ENCODE assay signal across 1 cellular context in genomic region chr1:23554481-23555224, GRCh38.
A peak's percentile ranks its signal among the peaks of the same experiment; 100 is the strongest.
TF ChIP-seq lines count a peak whose summit lies in the region.

No MANE protein-coding gene starts in this region.

TF ChIP-seq in K562, 482 proteins besides CTCF, POLR2A, EP300 and RAD21 (continued from another document and continues in another):
- TF ChIP-seq, protein P1, sequence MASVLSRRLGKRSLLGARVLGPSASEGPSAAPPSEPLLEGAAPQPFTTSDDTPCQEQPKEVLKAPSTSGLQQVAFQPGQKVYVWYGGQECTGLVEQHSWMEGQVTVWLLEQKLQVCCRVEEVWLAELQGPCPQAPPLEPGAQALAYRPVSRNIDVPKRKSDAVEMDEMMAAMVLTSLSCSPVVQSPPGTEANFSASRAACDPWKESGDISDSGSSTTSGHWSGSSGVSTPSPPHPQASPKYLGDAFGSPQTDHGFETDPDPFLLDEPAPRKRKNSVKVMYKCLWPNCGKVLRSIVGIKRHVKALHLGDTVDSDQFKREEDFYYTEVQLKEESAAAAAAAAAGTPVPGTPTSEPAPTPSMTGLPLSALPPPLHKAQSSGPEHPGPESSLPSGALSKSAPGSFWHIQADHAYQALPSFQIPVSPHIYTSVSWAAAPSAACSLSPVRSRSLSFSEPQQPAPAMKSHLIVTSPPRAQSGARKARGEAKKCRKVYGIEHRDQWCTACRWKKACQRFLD (CRISPR knock-in tag; IDR thresholded peaks at IDR 0.05): no peak
- TF ChIP-seq PHTF2 (CRISPR knock-in tag; IDR thresholded peaks at IDR 0.05) (no peak), MLX (CRISPR knock-in tag; conservative IDR thresholded peaks at IDR 0.05) (0 out of 4 replicates have a peak, but pooled peaks of 1 of the 2 experiments have one; percentile 45), KAT7 (CRISPR knock-in tag; IDR thresholded peaks at IDR 0.05; ENCODE audit: borderline replicate concordance) (no peak), ZKSCAN8 (CRISPR knock-in tag; IDR thresholded peaks at IDR 0.05) (no peak), KAT8 (IDR thresholded peaks at IDR 0.05; ENCODE audit: low read depth) (no peak), E2F8 (IDR thresholded peaks at IDR 0.05; ENCODE audit: low read depth, partially characterized antibody) (no peak), RB1 (IDR thresholded peaks at IDR 0.05; ENCODE audit: low read depth) (peak; percentile 68), ZNF232 (CRISPR knock-in tag; IDR thresholded peaks at IDR 0.05) (no peak), XRCC5 (IDR thresholded peaks at IDR 0.05; ENCODE audit: low read depth, low read length) (0 out of 2 replicates have a peak, but pooled peaks have one; percentile 21), PCBP1 (IDR thresholded peaks at IDR 0.05; ENCODE audit: low read depth, low read length, poor library complexity, severe bottlenecking) (peak; percentile 67), STAT6 (CRISPR knock-in tag; IDR thresholded peaks at IDR 0.05) (no peak), ZFP36 (IDR thresholded peaks at IDR 0.05; ENCODE audit: low read depth, low read length, partially characterized antibody) (peak; percentile 22), L3MBTL2 (IDR thresholded peaks at IDR 0.05) (peak; percentile 83), ZNF583 (CRISPR knock-in tag; IDR thresholded peaks at IDR 0.05) (peak; percentile 36; the same call in 1 of the 2 replicates), SP2 (IDR thresholded peaks at IDR 0.05; ENCODE audit: extremely low read depth, low read depth, low read length, poor library complexity, severe bottlenecking) (no peak), KDM2B (CRISPR knock-in tag; IDR thresholded peaks at IDR 0.05) (peak; percentile 80), NCOA4 (IDR thresholded peaks at IDR 0.05; ENCODE audit: partially characterized antibody) (no peak), SRSF3 (IDR thresholded peaks at IDR 0.05; ENCODE audit: insufficient read depth, low read length) (no peak), TOE1 (IDR thresholded peaks at IDR 0.05; ENCODE audit: borderline replicate concordance) (no peak), TOE1 (CRISPR knock-in tag; IDR thresholded peaks at IDR 0.05; ENCODE audit: borderline replicate concordance, low read depth) (no peak), HDAC6 (IDR thresholded peaks at IDR 0.05; ENCODE audit: low read depth, low read length) (no peak), PTRF (tag; IDR thresholded peaks at IDR 0.05) (no peak), ZNF217 (CRISPR knock-in tag; IDR thresholded peaks at IDR 0.05) (no peak), SETDB1 (IDR thresholded peaks at IDR 0.05; ENCODE audit: low read length) (no peak), PCBP2 (IDR thresholded peaks at IDR 0.05; ENCODE audit: low read depth, low read length, poor library complexity, severe bottlenecking) (no peak), ZNF124 (CRISPR knock-in tag; IDR thresholded peaks at IDR 0.05) (no peak), POLR2AphosphoS2 (IDR thresholded peaks at IDR 0.05; ENCODE audit: low read length) (no peak), PURB (CRISPR knock-in tag; IDR thresholded peaks at IDR 0.05; ENCODE audit: low read depth) (no peak), ZBTB26 (CRISPR knock-in tag; IDR thresholded peaks at IDR 0.05) (no peak), SAFB2 (IDR thresholded peaks at IDR 0.05; ENCODE audit: borderline replicate concordance, low read depth, low read length, severe bottlenecking) (no peak), IFI16 (CRISPR knock-in tag; IDR thresholded peaks at IDR 0.05) (no peak), NFE2 (IDR thresholded peaks at IDR 0.05; ENCODE audit: low read depth) (no peak), POLR2H (tag; IDR thresholded peaks at IDR 0.05; ENCODE audit: low read depth) (no peak), ZNF561 (CRISPR knock-in tag; conservative IDR thresholded peaks at IDR 0.05) (no peak), HDAC1 (IDR thresholded peaks at IDR 0.05) (peak in 1 of 2 experiments; percentile 63; a peak in 2 of 4 replicates), PTBP1 (IDR thresholded peaks at IDR 0.05; ENCODE audit: low read depth, low read length) (no peak), SRSF1 (IDR thresholded peaks at IDR 0.05; ENCODE audit: low read depth, low read length) (no peak), ZNF280A (IDR thresholded peaks at IDR 0.05; ENCODE audit: low read depth, partially characterized antibody) (no peak), PRMT5 (CRISPR knock-in tag; IDR thresholded peaks at IDR 0.05) (no peak), XRCC3 (IDR thresholded peaks at IDR 0.05) (no peak), CHD4 (IDR thresholded peaks at IDR 0.05; ENCODE audit: insufficient read depth, insufficient replicate concordance, low read depth, low read length, poor library complexity, severe bottlenecking) (no peak), FOSL1 (tag; conservative IDR thresholded peaks at IDR 0.05) (no peak; the same call in 1 of the 2 replicates), IRF1 (CRISPR knock-in tag; IDR thresholded peaks at IDR 0.05; ENCODE audit: borderline replicate concordance) (no peak), NFXL1 (CRISPR knock-in tag; IDR thresholded peaks at IDR 0.05) (no peak)
- TF ChIP-seq, protein P2, sequence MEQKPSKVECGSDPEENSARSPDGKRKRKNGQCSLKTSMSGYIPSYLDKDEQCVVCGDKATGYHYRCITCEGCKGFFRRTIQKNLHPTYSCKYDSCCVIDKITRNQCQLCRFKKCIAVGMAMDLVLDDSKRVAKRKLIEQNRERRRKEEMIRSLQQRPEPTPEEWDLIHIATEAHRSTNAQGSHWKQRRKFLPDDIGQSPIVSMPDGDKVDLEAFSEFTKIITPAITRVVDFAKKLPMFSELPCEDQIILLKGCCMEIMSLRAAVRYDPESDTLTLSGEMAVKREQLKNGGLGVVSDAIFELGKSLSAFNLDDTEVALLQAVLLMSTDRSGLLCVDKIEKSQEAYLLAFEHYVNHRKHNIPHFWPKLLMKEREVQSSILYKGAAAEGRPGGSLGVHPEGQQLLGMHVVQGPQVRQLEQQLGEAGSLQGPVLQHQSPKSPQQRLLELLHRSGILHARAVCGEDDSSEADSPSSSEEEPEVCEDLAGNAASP (IDR thresholded peaks at IDR 0.05): no peak
- TF ChIP-seq, protein P3, sequence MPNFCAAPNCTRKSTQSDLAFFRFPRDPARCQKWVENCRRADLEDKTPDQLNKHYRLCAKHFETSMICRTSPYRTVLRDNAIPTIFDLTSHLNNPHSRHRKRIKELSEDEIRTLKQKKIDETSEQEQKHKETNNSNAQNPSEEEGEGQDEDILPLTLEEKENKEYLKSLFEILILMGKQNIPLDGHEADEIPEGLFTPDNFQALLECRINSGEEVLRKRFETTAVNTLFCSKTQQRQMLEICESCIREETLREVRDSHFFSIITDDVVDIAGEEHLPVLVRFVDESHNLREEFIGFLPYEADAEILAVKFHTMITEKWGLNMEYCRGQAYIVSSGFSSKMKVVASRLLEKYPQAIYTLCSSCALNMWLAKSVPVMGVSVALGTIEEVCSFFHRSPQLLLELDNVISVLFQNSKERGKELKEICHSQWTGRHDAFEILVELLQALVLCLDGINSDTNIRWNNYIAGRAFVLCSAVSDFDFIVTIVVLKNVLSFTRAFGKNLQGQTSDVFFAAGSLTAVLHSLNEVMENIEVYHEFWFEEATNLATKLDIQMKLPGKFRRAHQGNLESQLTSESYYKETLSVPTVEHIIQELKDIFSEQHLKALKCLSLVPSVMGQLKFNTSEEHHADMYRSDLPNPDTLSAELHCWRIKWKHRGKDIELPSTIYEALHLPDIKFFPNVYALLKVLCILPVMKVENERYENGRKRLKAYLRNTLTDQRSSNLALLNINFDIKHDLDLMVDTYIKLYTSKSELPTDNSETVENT (CRISPR knock-in tag; IDR thresholded peaks at IDR 0.05): peak; percentile 77; the same call in 1 of the 2 replicates
- TF ChIP-seq, protein P4, sequence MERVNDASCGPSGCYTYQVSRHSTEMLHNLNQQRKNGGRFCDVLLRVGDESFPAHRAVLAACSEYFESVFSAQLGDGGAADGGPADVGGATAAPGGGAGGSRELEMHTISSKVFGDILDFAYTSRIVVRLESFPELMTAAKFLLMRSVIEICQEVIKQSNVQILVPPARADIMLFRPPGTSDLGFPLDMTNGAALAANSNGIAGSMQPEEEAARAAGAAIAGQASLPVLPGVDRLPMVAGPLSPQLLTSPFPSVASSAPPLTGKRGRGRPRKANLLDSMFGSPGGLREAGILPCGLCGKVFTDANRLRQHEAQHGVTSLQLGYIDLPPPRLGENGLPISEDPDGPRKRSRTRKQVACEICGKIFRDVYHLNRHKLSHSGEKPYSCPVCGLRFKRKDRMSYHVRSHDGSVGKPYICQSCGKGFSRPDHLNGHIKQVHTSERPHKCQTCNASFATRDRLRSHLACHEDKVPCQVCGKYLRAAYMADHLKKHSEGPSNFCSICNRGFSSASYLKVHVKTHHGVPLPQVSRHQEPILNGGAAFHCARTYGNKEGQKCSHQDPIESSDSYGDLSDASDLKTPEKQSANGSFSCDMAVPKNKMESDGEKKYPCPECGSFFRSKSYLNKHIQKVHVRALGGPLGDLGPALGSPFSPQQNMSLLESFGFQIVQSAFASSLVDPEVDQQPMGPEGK (CRISPR knock-in tag; IDR thresholded peaks at IDR 0.05; ENCODE audit: borderline replicate concordance): no peak
- TF ChIP-seq, protein P5, sequence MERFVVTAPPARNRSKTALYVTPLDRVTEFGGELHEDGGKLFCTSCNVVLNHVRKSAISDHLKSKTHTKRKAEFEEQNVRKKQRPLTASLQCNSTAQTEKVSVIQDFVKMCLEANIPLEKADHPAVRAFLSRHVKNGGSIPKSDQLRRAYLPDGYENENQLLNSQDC (CRISPR knock-in tag; IDR thresholded peaks at IDR 0.05): peak; percentile 89
